8 cellular contexts compared by ENCODE assay signal in genomic region chr2:20422679-20423271, GRCh38. TPM values are rescaled to one million over a fixed set of nuclear protein-coding genes. Genes with fewer than 3 reads are reported as not detected.
A peak's percentile ranks its signal among the peaks of the same experiment; 100 is the strongest.
DNase-seq lines count a peak whose midpoint lies in the region; ATAC-seq, FAIRE-seq and TF ChIP-seq lines count a peak whose summit lies in the region.

No MANE protein-coding gene starts in this region.

- intact Hi-C loops in upper lobe of right lung (cut with DNase I), result no loop called here
- intact Hi-C loops in mucosa of descending colon (cut with DNase I, micrococcal nuclease), result no loop called here

- H3K9me3 ChIP-seq in keratinocyte (ENCODE audit: control insufficient read depth, low read depth, low read length) (no peaks in the 10 kb centered on the region), upper lobe of right lung (no peaks in the 10 kb centered on the region), mucosa of descending colon (no peaks in the 10 kb centered on the region)

- no peaks in the 10 kb centered on the region for H3K79me2 ChIP-seq in keratinocyte (ENCODE audit: control insufficient read depth, insufficient read depth, low read length)

- H3K27ac ChIP-seq in keratinocyte (ENCODE audit: control insufficient read depth, insufficient read depth, low read length) (no peak overlapping the region), upper lobe of right lung (peak overlapping the region; percentile 42)

- no peaks in the 10 kb centered on the region for H3K9me3 Mint-ChIP-seq in activated naive CD4-positive, alpha-beta T cell treated with anti-CD3 and anti-CD28 coated beads, Interleukin-2, amount 10 ng/mL, durations not matched to agents 7 days and 5 days
- H3K9me3 Mint-ChIP-seq in activated T-helper 17 cell treated with anti-CD3 and anti-CD28 coated beads, Interleukin-2, amount 50 U/mL, for 72 hours, result no peaks in the 10 kb centered on the region

- no peak overlapping the region for H3K4me3 ChIP-seq in keratinocyte (ENCODE audit: control insufficient read depth in 2 of 3, extremely low read depth in 1 of 3, insufficient read depth in 2 of 3, low read depth in 1 of 3, low read length in 3 of 3)
- H3K4me3 ChIP-seq in upper lobe of right lung, result no peak overlapping the region
- no peak overlapping the region for H3K4me3 ChIP-seq in mucosa of descending colon

- H3K27me3 ChIP-seq in keratinocyte (ENCODE audit: control insufficient read depth, extremely low read depth, insufficient read depth, low read length), result no peaks in the 10 kb centered on the region
- H3K27me3 ChIP-seq in upper lobe of right lung, result no peaks in the 10 kb centered on the region

- H3K27me3 Mint-ChIP-seq in activated naive CD4-positive, alpha-beta T cell treated with anti-CD3 and anti-CD28 coated beads, Interleukin-2, amount 10 ng/mL, durations not matched to agents 7 days and 5 days, result peaks cover 33% of the 10 kb centered on the region
- no peaks in the 10 kb centered on the region for H3K27me3 Mint-ChIP-seq in activated T-helper 17 cell treated with anti-CD3 and anti-CD28 coated beads, Interleukin-2, amount 50 U/mL, for 72 hours

- peak; percentile 30 for ATAC-seq in activated T-helper 17 cell treated with anti-CD3 and anti-CD28 coated beads, Interleukin-2, amount 50 U/mL, for 72 hours (replicated peaks)
- no peak for ATAC-seq in upper lobe of right lung
- no peak for ATAC-seq in HG02571 (IDR thresholded peaks at IDR 0.05; ENCODE audit: unreplicated experiment)
- no peak for ATAC-seq in mucosa of descending colon
- ATAC-seq in HG03139 (IDR thresholded peaks at IDR 0.05; ENCODE audit: unreplicated experiment), result no peak

- peak; percentile 38 to 65 (median 43) for TF ChIP-seq CTCF in keratinocyte (optimal IDR thresholded peaks at IDR 0.05 in 1 of 3, IDR thresholded peaks at IDR 0.05 in 1 of 3, conservative IDR thresholded peaks at IDR 0.05 in 1 of 3; ENCODE audit: extremely low read depth in 1 of 3, insufficient read depth in 2 of 3, low read length in 3 of 3)
- TF ChIP-seq CTCF in upper lobe of right lung (IDR thresholded peaks at IDR 0.05), result peak; percentile 24
- no peak for TF ChIP-seq CTCF in mucosa of descending colon (IDR thresholded peaks at IDR 0.05)

- H3K4me2 ChIP-seq in keratinocyte (ENCODE audit: control insufficient read depth, extremely low read depth, insufficient read depth, low read depth, low read length), result no peak overlapping the region

- H3K36me3 ChIP-seq in keratinocyte (ENCODE audit: control insufficient read depth in 2 of 2, extremely low read depth in 1 of 2, insufficient read depth in 2 of 2, low read length in 2 of 2) (no peaks in the 10 kb centered on the region), upper lobe of right lung (no peaks in the 10 kb centered on the region), mucosa of descending colon (ENCODE audit: low read depth) (no peaks in the 10 kb centered on the region)

- H3K4me3 Mint-ChIP-seq in activated naive CD4-positive, alpha-beta T cell treated with anti-CD3 and anti-CD28 coated beads, Interleukin-2, amount 10 ng/mL, durations not matched to agents 7 days and 5 days, result no peak overlapping the region
- H3K4me3 Mint-ChIP-seq in activated T-helper 17 cell treated with anti-CD3 and anti-CD28 coated beads, Interleukin-2, amount 50 U/mL, for 72 hours, result no peak overlapping the region

- dilution Hi-C loops in keratinocyte (cut with MboI; ENCODE audit: extremely low pct_ligation_motif_present, low sequenced_read_pairs), result no loop called here

- peaks cover 26% of the 10 kb centered on the region for H3K4me1 Mint-ChIP-seq in activated naive CD4-positive, alpha-beta T cell treated with anti-CD3 and anti-CD28 coated beads, Interleukin-2, amount 10 ng/mL, durations not matched to agents 7 days and 5 days
- H3K4me1 Mint-ChIP-seq in activated T-helper 17 cell treated with anti-CD3 and anti-CD28 coated beads, Interleukin-2, amount 50 U/mL, for 72 hours, result peaks cover 7% of the 10 kb centered on the region

- peaks cover 27% of the 10 kb centered on the region for H3K4me1 ChIP-seq in keratinocyte (ENCODE audit: control insufficient read depth, extremely low read depth, insufficient read depth, low read length)
- peaks cover 52% of the 10 kb centered on the region for H3K4me1 ChIP-seq in upper lobe of right lung
- no peaks in the 10 kb centered on the region for H3K4me1 ChIP-seq in mucosa of descending colon (ENCODE audit: low read depth)

- CTCF ChIA-PET in activated naive CD4-positive, alpha-beta T cell treated with anti-CD3 and anti-CD28 coated beads, Interleukin-2, amount 10 ng/mL, durations not matched to agents 7 days and 5 days (lab: Charles Lee), result interaction anchor here (0.8 to 6.7 kb wide), 14 partner anchors 11 to 287 kb away, joined by 3 to 82 read pairs (median 4); partner anchors contain the start of gene RHOB

- no peak overlapping the region for H2AFZ ChIP-seq in keratinocyte (ENCODE audit: control insufficient read depth, low read length)

- no peaks in the 10 kb centered on the region for H3K9me1 ChIP-seq in keratinocyte (ENCODE audit: control insufficient read depth, extremely low read depth, insufficient read depth, low read length)

- H3K9ac ChIP-seq in keratinocyte (ENCODE audit: control insufficient read depth, extremely low read depth, insufficient read depth, low read length), result no peak overlapping the region

- peak overlapping the region; percentile 43 for H3K27ac Mint-ChIP-seq in activated naive CD4-positive, alpha-beta T cell treated with anti-CD3 and anti-CD28 coated beads, Interleukin-2, amount 10 ng/mL, durations not matched to agents 7 days and 5 days
- H3K27ac Mint-ChIP-seq in activated T-helper 17 cell treated with anti-CD3 and anti-CD28 coated beads, Interleukin-2, amount 50 U/mL, for 72 hours, result no peak overlapping the region

- FAIRE-seq in keratinocyte (lab: Jason Lieb, UNC), result peak; percentile 79

- H3K36me3 Mint-ChIP-seq in activated naive CD4-positive, alpha-beta T cell treated with anti-CD3 and anti-CD28 coated beads, Interleukin-2, amount 10 ng/mL, durations not matched to agents 7 days and 5 days, result no peaks in the 10 kb centered on the region
- no peaks in the 10 kb centered on the region for H3K36me3 Mint-ChIP-seq in activated T-helper 17 cell treated with anti-CD3 and anti-CD28 coated beads, Interleukin-2, amount 50 U/mL, for 72 hours (ENCODE audit: low read depth)

- peak; percentile 53 for DNase-seq in activated naive CD4-positive, alpha-beta T cell treated with anti-CD3 and anti-CD28 coated beads, Interleukin-2, amount 10 ng/mL, durations not matched to agents 7 days and 5 days
- no peak for DNase-seq in activated naive CD4-positive, alpha-beta T cell (lab: John Stamatoyannopoulos, UW)
- DNase-seq in keratinocyte (ENCODE audit: low read depth, low spot score) (no peak), upper lobe of right lung (no peak), mucosa of descending colon (no peak)

- H4K20me1 ChIP-seq in keratinocyte (ENCODE audit: control insufficient read depth, extremely low read depth, insufficient read depth, low read length), result no peaks in the 10 kb centered on the region

RNA-seq across cellular contexts. Expression of gene RHOB, which starts 24.1 kb away (rescaled TPM):
- 10 to 100 TPM in 1 of 2 donors, 1 to 10 TPM in 1; 6.8 to 25.8 TPM for total RNA-seq in activated T-helper 17 cell treated with anti-CD3 and anti-CD28 coated beads, Interleukin-2, amount 50 U/mL, for 72 hours
- polyA plus RNA-seq in keratinocyte, result 23.6 to 28.3 TPM (median 25.3 TPM) in 3 replicates
- 11.8 TPM for polyA plus RNA-seq in keratinocyte (2011; ENCODE audit: low read depth)
- 28.6 and 40.6 TPM in 2 replicates for polyA plus RNA-seq in keratinocyte (2011; cell fraction: cytosol; rRNA removed)
- 63.1 and 77.2 TPM in 2 replicates for polyA plus RNA-seq in keratinocyte (2011; cell fraction: nucleus; rRNA removed)
- 33.7 and 39.0 TPM in 2 replicates for polyA plus RNA-seq in keratinocyte (2012; ENCODE audit: low replicate concordance)
- 10.1 to 14.7 TPM (median 11.8 TPM) in 3 replicates for polyA minus RNA-seq in keratinocyte
- polyA minus RNA-seq in keratinocyte (2011; cell fraction: cytosol; rRNA and poly(A)+ RNA removed), result 58.5 TPM
- polyA minus RNA-seq in keratinocyte (2011; cell fraction: nucleus; rRNA and poly(A)+ RNA removed), result 48.5 and 52.4 TPM in 2 replicates
- total RNA-seq in upper lobe of right lung (191 TPM), mucosa of descending colon (100 to 1,000 TPM in 2 of 3 donors, 10 to 100 TPM in 1; 75.5 to 616 (median 104) TPM)
